ENCODE assay signal across 19 cellular contexts in genomic region chr18:73717570-73717969, GRCh38.
DNase-seq lines count a peak whose midpoint lies in the region; ATAC-seq and TF ChIP-seq lines count a peak whose summit lies in the region.
"Had no signal": no experiment of that assay in that cellular context is flagged by ENCODE, and none has a peak within 500 bp of the region (broad histone marks: within the 10 kb centered on the region; RNA-seq: fewer than 3 reads in every experiment).

No MANE protein-coding gene starts in this region.

- H3K4me3 ChIP-seq in A673 (ENCODE audit: low read depth, low read length, poor library complexity, severe bottlenecking): no peak overlapping the region
- no peak overlapping the region for H3K4me3 ChIP-seq in fibroblast of the aortic adventitia (ENCODE audit: low read depth, low read length)
- H3K4me3 ChIP-seq: lung, upper lobe of left lung had no signal

- CTCF ChIA-PET in A673 (lab: Charles Lee): no interaction called here

- intact Hi-C loops in A673 (cut with micrococcal nuclease; ENCODE audit: unreplicated experiment) (no loop called here), Right ventricle myocardium superior (cut with DNase I) (no loop called here)

- no TSS peak for BruUV-seq in A673 (replicated peaks; lab: Mats Ljungman, UMichigan)

- DNase-seq in A673 (ENCODE audit: low spot score) (peak; percentile 22), HPDE6-E6E7 (ENCODE audit: extremely low spot score) (peak; percentile 13), SW480 (ENCODE audit: low spot score) (peak; percentile 17), fibroblast of the aortic adventitia (ENCODE audit: low read depth) (peak; percentile 24), occipital lobe (lab: John Stamatoyannopoulos, UW) (no peak), hippocampal formation (lab: John Stamatoyannopoulos, UW) (no peak), Right ventricle myocardium superior (no peak)
- DNase-seq: ACHN; activated CD4-positive, alpha-beta memory T cell treated with anti-CD3 and anti-CD28 coated beads, Interleukin-2, amount 10 ng/mL, durations not matched to agents 7 days and 5 days; activated T-cell treated with anti-CD3 and anti-CD28 coated beads, Interleukin-2, amount 50 U/mL, for 48 hours; CD8-positive, alpha-beta T cell; GDM1; MM.1S; NCI-H2029; NCI-H524; stimulated activated naive CD8-positive, alpha-beta T cell treated with anti-CD3 and anti-CD28 coated beads, Interleukin-15, Interleukin-2, amounts not matched to agents 100 U/mL and 50 U/mL, for 24 hours; upper lobe of left lung had no signal

- ATAC-seq in GM19455 (IDR thresholded peaks at IDR 0.05; ENCODE audit: unreplicated experiment): no peak
- ATAC-seq in Right ventricle myocardium superior (ENCODE audit: poor library complexity): no peak
- ATAC-seq: CD8-positive, alpha-beta T cell; stimulated activated naive CD8-positive, alpha-beta T cell treated with anti-CD3 and anti-CD28 coated beads, Interleukin-15, Interleukin-2, amounts not matched to agents 100 U/mL and 50 U/mL, for 24 hours had no signal

- H3K27ac ChIP-seq in A673 (ENCODE audit: low read depth, low read length, poor library complexity, severe bottlenecking): no peak overlapping the region
- H3K27ac ChIP-seq: upper lobe of left lung had no signal

- TF ChIP-seq CTCF in A673 (conservative IDR thresholded peaks at IDR 0.05; ENCODE audit: low read depth, low read length) (no peak), fibroblast of the aortic adventitia (IDR thresholded peaks at IDR 0.05; ENCODE audit: insufficient read depth, low read length) (no peak)

- POLR2A ChIA-PET in A673 (lab: Charles Lee; ENCODE audit: low non-redundant PET): no interaction called here

- H3K9me3 ChIP-seq in A673 (ENCODE audit: low read depth, low read length, poor library complexity, severe bottlenecking): no peaks in the 10 kb centered on the region
- H3K9me3 ChIP-seq: upper lobe of left lung had no signal

- no peaks in the 10 kb centered on the region for H3K4me1 ChIP-seq in A673 (ENCODE audit: insufficient read depth, low read length, poor library complexity, severe bottlenecking)
- H3K4me1 ChIP-seq: upper lobe of left lung had no signal

- H3K36me3 ChIP-seq in A673 (ENCODE audit: insufficient read depth, low read length, poor library complexity, severe bottlenecking): no peaks in the 10 kb centered on the region
- H3K36me3 ChIP-seq: upper lobe of left lung had no signal

- H3K27me3 ChIP-seq in A673 (replicated peaks; ENCODE audit: insufficient read depth, low read depth, low read length, poor library complexity): no peaks in the 10 kb centered on the region
- H3K27me3 ChIP-seq: upper lobe of left lung had no signal

Comparison
In these comparisons a context has a peak if more than half of its experiments do, and no peak if none do; other contexts are left out.
1. DNase-seq: peak in A673 (single experiment), HPDE6-E6E7 (single experiment), SW480 (single experiment) and fibroblast of the aortic adventitia (single experiment); none in occipital lobe (single experiment), hippocampal formation (0 of 2) and Right ventricle myocardium superior (single experiment).